ENCODE assay signal across 22 cellular contexts in genomic region chr11:75261902-75262361, GRCh38. TPM values are rescaled to one million over a fixed set of nuclear protein-coding genes. Genes with fewer than 3 reads are reported as not detected.
DNase-seq lines count a peak whose midpoint lies in the region; ATAC-seq, FAIRE-seq and TF ChIP-seq lines count a peak whose summit lies in the region.
"Had no signal": no experiment of that assay in that cellular context is flagged by ENCODE, and none has a peak within 500 bp of the region (broad histone marks: within the 10 kb centered on the region; RNA-seq: fewer than 3 reads in every experiment).

No MANE protein-coding gene starts in this region.

- no peak overlapping the region for H3K4me3 Mint-ChIP-seq in activated naive CD4-positive, alpha-beta T cell treated with anti-CD3 and anti-CD28 coated beads, Interleukin-2, amount 10 ng/mL, durations not matched to agents 7 days and 5 days
- H3K4me3 Mint-ChIP-seq in T-cell = peak overlapping the region in 1 of 3 donors; percentile 68
- no peak overlapping the region for H3K4me3 Mint-ChIP-seq in stimulated activated effector memory CD8-positive, alpha-beta T cell treated with anti-CD3 and anti-CD28 coated beads, Interleukin-12 subunit alpha, Interleukin-12 subunit beta, amount 100 ng/mL, for 72 hours
- H3K4me3 Mint-ChIP-seq: stimulated activated naive CD8-positive, alpha-beta T cell treated with anti-CD3 and anti-CD28 coated beads, Interleukin-15, amount 100 ng/mL, for 72 hours; WTC11 had no signal

- H3K36me3 ChIP-seq in HepG2 (replicated peaks in 1 of 2; ENCODE audit: control insufficient read depth in 1 of 2, insufficient read depth in 2 of 2, low read length in 2 of 2) = 0 out of 5 replicates have a peak, but pooled peaks cover 0 to under 1% of the 10 kb centered on the region in 2 experiments
- peaks cover 0 to 22% of the 10 kb centered on the region in 2 donors for H3K36me3 ChIP-seq in gastroesophageal sphincter

- no peak overlapping the region for H3K4me2 ChIP-seq in HepG2 (ENCODE audit: low read depth, low read length)

- peaks cover 43% of the 10 kb centered on the region for H3K4me1 Mint-ChIP-seq in activated naive CD4-positive, alpha-beta T cell treated with anti-CD3 and anti-CD28 coated beads, Interleukin-2, amount 10 ng/mL, durations not matched to agents 7 days and 5 days
- peaks cover 43 to 52% (median 50%) of the 10 kb centered on the region in 3 donors for H3K4me1 Mint-ChIP-seq in T-cell
- peaks cover 35% of the 10 kb centered on the region for H3K4me1 Mint-ChIP-seq in stimulated activated effector memory CD8-positive, alpha-beta T cell treated with anti-CD3 and anti-CD28 coated beads, Interleukin-12 subunit alpha, Interleukin-12 subunit beta, amount 100 ng/mL, for 72 hours

- H3K36me3 Mint-ChIP-seq in activated naive CD4-positive, alpha-beta T cell treated with anti-CD3 and anti-CD28 coated beads, Interleukin-2, amount 10 ng/mL, durations not matched to agents 7 days and 5 days = no peaks in the 10 kb centered on the region
- H3K36me3 Mint-ChIP-seq in T-cell = peaks cover 7% of the 10 kb centered on the region
- no peaks in the 10 kb centered on the region for H3K36me3 Mint-ChIP-seq in stimulated activated effector memory CD8-positive, alpha-beta T cell treated with anti-CD3 and anti-CD28 coated beads, Interleukin-12 subunit alpha, Interleukin-12 subunit beta, amount 100 ng/mL, for 72 hours

- in situ Hi-C loops in HepG2 (cut with HindIII; ENCODE audit: extremely low pct_ligation_motif_present, low pct_unique_long_range_greater_than_20kb) = no loop called here

- H3K27me3 ChIP-seq in HepG2 (ENCODE audit: control insufficient read depth in 1 of 2, insufficient read depth in 2 of 2, low read length in 2 of 2) (peaks cover 0 to 8% of the 10 kb centered on the region in 2 experiments; a peak in 1 of 5 replicates), gastroesophageal sphincter (no peaks in the 10 kb centered on the region)

- H3K4me3 ChIP-seq in HepG2 (replicated peaks in 1 of 3; ENCODE audit: insufficient read depth in 1 of 3, low read depth in 2 of 3, low read length in 3 of 3) = no peak overlapping the region
- no peak overlapping the region for H3K4me3 ChIP-seq in gastroesophageal sphincter

- TF ChIP-seq CTCF in HepG2 (CRISPR knock-in tag; IDR thresholded peaks at IDR 0.05) (no peak), gastroesophageal sphincter (IDR thresholded peaks at IDR 0.05) (no peak)

- H3K4me1 ChIP-seq in HepG2 (ENCODE audit: insufficient read depth, low read length) (peaks cover 25% of the 10 kb centered on the region), gastroesophageal sphincter (peaks cover 0 to 38% (median 2%) of the 10 kb centered on the region in 3 donors)

- H3K27ac ChIP-seq in HepG2 (ENCODE audit: extremely low read length, insufficient read depth, low read length) (no peak overlapping the region), gastroesophageal sphincter (peak overlapping the region in 1 of 4 donors; percentile 35)
- H3K27ac ChIP-seq: HL-60 had no signal

- CTCF ChIA-PET in activated naive CD4-positive, alpha-beta T cell treated with anti-CD3 and anti-CD28 coated beads, Interleukin-2, amount 10 ng/mL, durations not matched to agents 7 days and 5 days (lab: Charles Lee) = interaction anchor here (1.2 to 2.2 kb wide), 4 partner anchors 9 to 121 kb away, joined by 3 to 8 read pairs (median 5); no protein-coding TSS in a partner anchor
- CTCF ChIA-PET in T-cell (lab: Charles Lee) = interaction anchor here (0.6 to 0.7 kb wide), 2 partner anchors 11 to 13 kb away, joined by 3 to 4 read pairs; no protein-coding TSS in a partner anchor
- CTCF ChIA-PET in HepG2 (lab: Yijun Ruan, JAX; ENCODE audit: low intra/inter-chr PET ratio, low total read pairs) = no interaction called here

- BruUV-seq in HepG2 (replicated peaks; lab: Mats Ljungman, UMichigan) = no TSS peak

- POLR2A ChIA-PET in T-cell (lab: Charles Lee) = interaction anchor here in 1 of 2 donors (0.8 kb wide), 1 partner anchor 189 kb away, joined by 6 read pairs; no protein-coding TSS in a partner anchor
- POLR2A ChIA-PET in HepG2 (lab: Yijun Ruan, JAX) = no interaction called here

- H3K9ac ChIP-seq in HepG2 (ENCODE audit: insufficient read depth, low read depth, low read length) = no peak overlapping the region

- FAIRE-seq in HepG2 (lab: Jason Lieb, UNC) = no peak
- FAIRE-seq: astrocyte, colon had no signal

- no peak overlapping the region for H3K27ac Mint-ChIP-seq in activated naive CD4-positive, alpha-beta T cell treated with anti-CD3 and anti-CD28 coated beads, Interleukin-2, amount 10 ng/mL, durations not matched to agents 7 days and 5 days
- peak overlapping the region; percentile 94 to 95 for H3K27ac Mint-ChIP-seq in T-cell
- H3K27ac Mint-ChIP-seq in stimulated activated effector memory CD8-positive, alpha-beta T cell treated with anti-CD3 and anti-CD28 coated beads, Interleukin-12 subunit alpha, Interleukin-12 subunit beta, amount 100 ng/mL, for 72 hours = peak overlapping the region; percentile 63
- H3K27ac Mint-ChIP-seq: WTC11 had no signal

- no peak for ATAC-seq in T-cell (replicated peaks in 1 of 4)
- no peak for ATAC-seq in HepG2
- no peak for ATAC-seq in stimulated activated effector memory CD8-positive, alpha-beta T cell treated with anti-CD3 and anti-CD28 coated beads, Interleukin-12 subunit alpha, Interleukin-12 subunit beta, amount 100 ng/mL, for 72 hours
- no peak for ATAC-seq in GM21528 (IDR thresholded peaks at IDR 0.05; ENCODE audit: low FRiP score, unreplicated experiment)
- ATAC-seq in gastroesophageal sphincter = no peak
- ATAC-seq: stimulated activated naive CD8-positive, alpha-beta T cell treated with anti-CD3 and anti-CD28 coated beads, Interleukin-15, amount 100 ng/mL, for 72 hours had no signal

- peak; percentile 19 for DNase-seq in activated naive CD4-positive, alpha-beta T cell treated with anti-CD3 and anti-CD28 coated beads, Interleukin-2, amount 10 ng/mL, durations not matched to agents 7 days and 5 days
- no peak for DNase-seq in activated naive CD4-positive, alpha-beta T cell treated with anti-CD3 and anti-CD28 coated beads, Interleukin-2, amount 50 U/mL, for 16 hours
- no peak for DNase-seq in T-cell
- DNase-seq in HepG2 (ENCODE audit: low spot score) = no peak
- no peak for DNase-seq in stimulated activated effector memory CD8-positive, alpha-beta T cell treated with anti-CD3 and anti-CD28 coated beads, Interleukin-12 subunit alpha, Interleukin-12 subunit beta, amount 100 ng/mL, for 72 hours (ENCODE audit: low spot score in 2 of 2)
- DNase-seq in middle frontal gyrus (ENCODE audit: extremely low spot score, low spot score) = no peak
- DNase-seq: ACHN; activated gamma-delta T cell; H7; kidney glomerular epithelial cell; midbrain; NCI-H1930; NCI-H446 treated with DMSO at 0.1 percent for 48 hours; right cardiac atrium; stimulated activated naive CD8-positive, alpha-beta T cell treated with anti-CD3 and anti-CD28 coated beads, Interleukin-15, amount 100 ng/mL, for 72 hours had no signal

- 100% methylated on average over 1 of the region's 6 CpGs for WGBS in HepG2 (ENCODE audit: low lambda C conversion rate)
- WGBS in gastroesophageal sphincter (ENCODE audit: low coverage in 1 of 2), 2 donors = 64% methylated on average over 4 of the region's 6 CpGs; no CpG with 5 or more reads in 1 of the 2 donors

- no peak for TF ChIP-seq RAD21 in HepG2 (CRISPR knock-in tag; IDR thresholded peaks at IDR 0.05)

- no peak for TF ChIP-seq EP300 in HepG2 (IDR thresholded peaks at IDR 0.05; ENCODE audit: low read depth in 2 of 2, low read length in 2 of 2)
- TF ChIP-seq EP300 in HepG2 (CRISPR knock-in tag; IDR thresholded peaks at IDR 0.05; ENCODE audit: borderline replicate concordance) = no peak
- no peak for TF ChIP-seq EP300 in gastroesophageal sphincter (IDR thresholded peaks at IDR 0.05)

- no peak for TF ChIP-seq POLR2A in HepG2 (IDR thresholded peaks at IDR 0.05; ENCODE audit: insufficient read depth in 1 of 2, low read depth in 2 of 2, low read length in 2 of 2)
- no peak for TF ChIP-seq POLR2A in gastroesophageal sphincter (IDR thresholded peaks at IDR 0.05)

- H2AFZ ChIP-seq in HepG2 (ENCODE audit: low read length) = no peak overlapping the region

- H3K9me3 Mint-ChIP-seq in activated naive CD4-positive, alpha-beta T cell treated with anti-CD3 and anti-CD28 coated beads, Interleukin-2, amount 10 ng/mL, durations not matched to agents 7 days and 5 days = no peaks in the 10 kb centered on the region
- H3K9me3 Mint-ChIP-seq in T-cell = no peaks in the 10 kb centered on the region
- no peaks in the 10 kb centered on the region for H3K9me3 Mint-ChIP-seq in stimulated activated effector memory CD8-positive, alpha-beta T cell treated with anti-CD3 and anti-CD28 coated beads, Interleukin-12 subunit alpha, Interleukin-12 subunit beta, amount 100 ng/mL, for 72 hours
- H3K9me3 Mint-ChIP-seq: stimulated activated naive CD8-positive, alpha-beta T cell treated with anti-CD3 and anti-CD28 coated beads, Interleukin-15, amount 100 ng/mL, for 72 hours; WTC11 had no signal

- H3K9me3 ChIP-seq in HepG2 (ENCODE audit: low read length) = no peaks in the 10 kb centered on the region
- H3K9me3 ChIP-seq in gastroesophageal sphincter = no peaks in the 10 kb centered on the region

- intact Hi-C loops in HepG2 (cut with micrococcal nuclease; ENCODE audit: unreplicated experiment) = no loop called here

- H3K27me3 Mint-ChIP-seq in activated naive CD4-positive, alpha-beta T cell treated with anti-CD3 and anti-CD28 coated beads, Interleukin-2, amount 10 ng/mL, durations not matched to agents 7 days and 5 days = peaks cover 15% of the 10 kb centered on the region
- H3K27me3 Mint-ChIP-seq in T-cell = no peaks in the 10 kb centered on the region
- H3K27me3 Mint-ChIP-seq: stimulated activated naive CD8-positive, alpha-beta T cell treated with anti-CD3 and anti-CD28 coated beads, Interleukin-15, amount 100 ng/mL, for 72 hours had no signal

- no peaks in the 10 kb centered on the region for H4K20me1 ChIP-seq in HepG2 (ENCODE audit: insufficient read depth, low read length)

- no peaks in the 10 kb centered on the region for H3K79me2 ChIP-seq in HepG2 (ENCODE audit: insufficient read depth, low read length)

RNA-seq across cellular contexts. Expression of gene TPBGL, which starts 21.4 kb away (rescaled TPM):
- total RNA-seq in T-cell (under 1 TPM; 0.13 to 0.59 (median 0.47) TPM), HepG2 (2016; rRNA removed; fragmentation: Illumina TruSeq; extraction: Trizol) (not detected in 2 replicates), gastroesophageal sphincter (under 1 TPM in 2 of 4 donors, not detected in 2; 0.13 to 0.31 TPM)
- total RNA-seq in HepG2 (2016; cell fraction: cytosol; rRNA removed; fragmentation: Illumina TruSeq; extraction: Trizol; ENCODE audit: low read depth) = not detected in 2 replicates
- total RNA-seq in HepG2 (2016; cell fraction: insoluble cytoplasmic fraction; rRNA removed; fragmentation: Illumina TruSeq; extraction: Trizol) = not detected in 2 replicates
- not detected in 2 replicates for total RNA-seq in HepG2 (2016; cell fraction: membrane; rRNA removed; fragmentation: Illumina TruSeq; extraction: Trizol)
- total RNA-seq in HepG2 (2016; cell fraction: nucleus; rRNA removed; fragmentation: Illumina TruSeq; extraction: Trizol) = not detected in 2 replicates
- not detected in 2 replicates for polyA plus RNA-seq in HepG2 (2011; rRNA removed)
- not detected in 2 replicates for polyA plus RNA-seq in HepG2 (2011; cell fraction: cytosol; rRNA removed)
- 0.05 TPM in 1 of 2 replicates, not detected in the other for polyA plus RNA-seq in HepG2 (2011; cell fraction: nucleus; rRNA removed)
- not detected in 2 replicates for polyA plus RNA-seq in HepG2 (2012)
- polyA plus RNA-seq in HepG2 (2016; cell fraction: cytosol; fragmentation: Illumina TruSeq; extraction: Trizol; ENCODE audit: low read depth) = not detected in 2 replicates
- not detected in 2 replicates for polyA plus RNA-seq in HepG2 (2016; cell fraction: insoluble cytoplasmic fraction; fragmentation: Illumina TruSeq; extraction: Trizol; ENCODE audit: low read depth)
- 0.07 and 0.18 TPM in 2 replicates for polyA plus RNA-seq in HepG2 (2016; cell fraction: membrane; fragmentation: Illumina TruSeq; extraction: Trizol; ENCODE audit: low read depth)
- polyA plus RNA-seq in HepG2 (2016; cell fraction: nucleus; fragmentation: Illumina TruSeq; extraction: Trizol; ENCODE audit: insufficient read depth, low read depth) = not detected in 2 replicates
- not detected in 2 replicates for polyA minus RNA-seq in HepG2 (2011; rRNA and poly(A)+ RNA removed; ENCODE audit: low replicate concordance)
- polyA minus RNA-seq in HepG2 (2011; cell fraction: cytosol; rRNA and poly(A)+ RNA removed) = not detected in 2 replicates
- 0.12 TPM in 1 of 2 replicates, not detected in the other for polyA minus RNA-seq in HepG2 (2011; cell fraction: nucleus; rRNA and poly(A)+ RNA removed)
- total RNA-seq: fibroblast of villous mesenchyme, H7 had no signal
